In genomic region chr22:49228431-49229037, GRCh38 we compare ENCODE assay signal across 19 cellular contexts.
A peak's percentile ranks its signal among the peaks of the same experiment; 100 is the strongest.
DNase-seq lines count a peak whose midpoint lies in the region; ATAC-seq and TF ChIP-seq lines count a peak whose summit lies in the region.
"Had no signal": no experiment of that assay in that cellular context is flagged by ENCODE, and none has a peak within 500 bp of the region (broad histone marks: within the 10 kb centered on the region; RNA-seq: fewer than 3 reads in every experiment).

No MANE protein-coding gene starts in this region.

- H3K9me3 ChIP-seq in right atrium auricular region: no peaks in the 10 kb centered on the region

- H3K4me1 Mint-ChIP-seq in type B pancreatic cell (ENCODE audit: unreplicated experiment): no peaks in the 10 kb centered on the region

- ATAC-seq in left cardiac atrium (no peak), HG02981 (IDR thresholded peaks at IDR 0.05; ENCODE audit: unreplicated experiment) (no peak)
- ATAC-seq: SK-N-SH treated with all-trans-retinoic acid at 6 μM for 48 hours had no signal

- DNase-seq in NCI-H146 (lab: John Stamatoyannopoulos, UW): peak; percentile 15
- DNase-seq in NCI-H146 treated with DMSO at 0.1 percent for 48 hours (lab: John Stamatoyannopoulos, UW; ENCODE audit: unreplicated experiment): no peak
- DNase-seq in right atrium auricular region (ENCODE audit: low spot score): peak; percentile 49
- no peak for DNase-seq in left cardiac atrium
- DNase-seq in mucosa of gallbladder (ENCODE audit: low spot score): peak; percentile 4
- DNase-seq in type B pancreatic cell (ENCODE audit: extremely low spot score, unreplicated experiment): peak; percentile 32
- DNase-seq in NCI-H2171 treated with DMSO at 0.1 percent for 48 hours (lab: John Stamatoyannopoulos, UW): no peak
- DNase-seq: AML-193, DMS79, HFFc6, NCI-H1048, NCI-H2081 treated with DMSO at 0.1 percent for 48 hours, SIG-M5 had no signal

- H3K4me3 ChIP-seq in right atrium auricular region: no peak overlapping the region

- no peak overlapping the region for H3K27ac Mint-ChIP-seq in type B pancreatic cell
- H3K27ac Mint-ChIP-seq: HFFc6 had no signal

- no peak for TF ChIP-seq CTCF in right atrium auricular region (IDR thresholded peaks at IDR 0.05)
- TF ChIP-seq CTCF in type B pancreatic cell (conservative IDR thresholded peaks at IDR 0.05): no peak

- H3K27me3 Mint-ChIP-seq in type B pancreatic cell: peaks cover 25% of the 10 kb centered on the region

- no peaks in the 10 kb centered on the region for H3K27me3 ChIP-seq in right atrium auricular region

- no peaks in the 10 kb centered on the region for H3K4me1 ChIP-seq in right atrium auricular region

- no peak overlapping the region for H3K27ac ChIP-seq in right atrium auricular region
- H3K27ac ChIP-seq: 22Rv1, C4-2B, HL-60, KMS-11 had no signal

- H3K9me3 Mint-ChIP-seq in type B pancreatic cell: no peaks in the 10 kb centered on the region

- intact Hi-C loops in left cardiac atrium (cut with DNase I): no loop called here

- H3K36me3 ChIP-seq in right atrium auricular region: no peaks in the 10 kb centered on the region

- no peak overlapping the region for H3K4me3 Mint-ChIP-seq in type B pancreatic cell
- H3K4me3 Mint-ChIP-seq: HFFc6 had no signal

- no peaks in the 10 kb centered on the region for H3K36me3 Mint-ChIP-seq in type B pancreatic cell

Comparison
In these comparisons a context has a peak if more than half of its experiments do, and no peak if none do; other contexts are left out.
1. DNase-seq: peak in NCI-H146 (single experiment), right atrium auricular region (single experiment), mucosa of gallbladder (single experiment) and type B pancreatic cell (single experiment); none in NCI-H146 treated with DMSO at 0.1 percent for 48 hours (single experiment), left cardiac atrium (single experiment) and NCI-H2171 treated with DMSO at 0.1 percent for 48 hours (single experiment).